Comparison of ENCODE assay signal across 13 cellular contexts in the genomic region with DNA sequence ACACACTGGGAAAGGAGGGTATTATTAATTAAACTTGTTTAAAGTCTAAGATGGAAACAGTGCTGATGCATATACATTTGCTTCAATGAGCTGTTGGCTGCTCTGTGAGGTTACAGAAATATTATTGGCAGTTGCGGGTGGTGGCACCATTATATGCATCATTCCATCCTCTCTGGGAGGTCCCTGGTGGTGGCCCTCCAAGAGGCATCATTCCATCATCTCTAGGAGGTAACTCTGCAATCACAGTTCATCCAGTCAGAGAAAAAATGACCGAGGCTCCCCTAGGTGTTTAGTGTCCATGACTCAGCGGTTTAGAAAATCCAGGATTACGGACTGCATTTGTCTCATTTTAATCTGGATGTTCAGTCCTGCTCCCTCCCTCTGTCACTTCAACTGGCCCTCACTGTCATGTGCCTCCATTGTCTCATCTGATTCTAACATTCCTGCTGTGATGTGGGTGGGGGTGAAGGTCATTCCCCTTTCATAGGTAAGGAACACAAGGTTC. TPM values are rescaled to one million over a fixed set of nuclear protein-coding genes. Genes with fewer than 3 reads are reported as not detected.
"Had no signal": no experiment of that assay in that cellular context is flagged by ENCODE, and none has a peak within 500 bp of the region (broad histone marks: within the 10 kb centered on the region; RNA-seq: fewer than 3 reads in every experiment).

No MANE protein-coding gene starts in this region.

- DNase-seq: effector memory CD4-positive, alpha-beta T cell; hippocampal formation; left colon; naive thymus-derived CD4-positive, alpha-beta T cell; nephron progenitor cell; posterior cingulate gyrus; small intestine; stimulated activated CD4-positive, alpha-beta T cell treated with anti-CD3 and anti-CD28 coated beads, Interleukin-12 subunit alpha, Interleukin-12 subunit beta, amount 100 ng/mL, for 4 hours; stimulated activated naive CD8-positive, alpha-beta T cell treated with anti-CD3 and anti-CD28 coated beads, Interleukin-15, Interleukin-2, amounts not matched to agents 100 U/mL and 50 U/mL, for 24 hours; tibial artery; upper lobe of left lung had no signal

- ATAC-seq: esophagus mucosa; left colon; naive thymus-derived CD4-positive, alpha-beta T cell; stimulated activated naive CD8-positive, alpha-beta T cell treated with anti-CD3 and anti-CD28 coated beads, Interleukin-15, Interleukin-2, amounts not matched to agents 100 U/mL and 50 U/mL, for 24 hours had no signal

- H3K4me3 Mint-ChIP-seq: naive thymus-derived CD4-positive, alpha-beta T cell; nephron progenitor cell had no signal

- H3K27me3 Mint-ChIP-seq: naive thymus-derived CD4-positive, alpha-beta T cell had no signal

- H3K27ac Mint-ChIP-seq: naive thymus-derived CD4-positive, alpha-beta T cell; nephron progenitor cell had no signal

RNA-seq across cellular contexts. Expression of a gene that starts 15.4 kb away (rescaled TPM):
- total RNA-seq: pulmonary artery endothelial cell had no signal
